ENCODE assay signal across 17 cellular contexts in the genomic region with DNA sequence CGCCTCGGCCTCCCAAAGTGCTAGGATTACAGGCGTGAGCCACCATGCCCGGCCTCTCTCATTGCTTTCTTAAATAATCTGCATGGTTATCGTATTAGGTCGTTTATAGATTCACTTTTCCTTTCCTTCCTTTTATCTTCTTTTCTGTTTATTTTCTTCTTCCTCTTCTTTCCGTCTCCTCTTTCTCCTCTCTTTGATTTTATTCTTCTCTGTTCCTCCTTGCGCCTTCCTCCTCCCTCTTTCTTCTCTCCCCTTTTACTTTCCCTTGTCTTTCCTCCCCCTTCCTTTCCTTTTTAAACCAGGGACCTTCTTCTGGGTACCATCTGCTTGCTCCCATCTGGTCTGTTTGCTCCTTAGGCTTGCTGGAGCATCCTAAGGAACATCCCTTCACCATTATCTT.
"Had no signal": no experiment of that assay in that cellular context is flagged by ENCODE, and none has a peak within 500 bp of the region (broad histone marks: within the 10 kb centered on the region; RNA-seq: fewer than 3 reads in every experiment).

No MANE protein-coding gene starts in this region.

- H3K27me3 ChIP-seq: body of pancreas, cardiac muscle cell, gastroesophageal sphincter, heart left ventricle, upper lobe of left lung had no signal

- DNase-seq: activated CD4-positive, alpha-beta T cell treated with anti-CD3 and anti-CD28 coated beads, Interleukin-2, amount 50 U/mL, for 48 hours; activated naive CD4-positive, alpha-beta T cell treated with Interleukin-2 at 50 U/mL for 16 hours; activated naive CD8-positive, alpha-beta T cell treated with anti-CD3 and anti-CD28 coated beads, Interleukin-2, amount 10 ng/mL, durations not matched to agents 7 days and 5 days; body of pancreas; cortex of kidney; heart left ventricle; mesenchymal stem cell; naive B cell; retina; stimulated activated CD4-positive, alpha-beta T cell treated with anti-CD3 and anti-CD28 coated beads, Interleukin-2, amount 100 ng/mL, for 48 hours; stimulated activated CD8-positive, alpha-beta memory T cell treated with anti-CD3 and anti-CD28 coated beads, Interleukin-4, amount 100 ng/mL, for 48 hours; stimulated activated naive CD4-positive, alpha-beta T cell; T-cell; upper lobe of left lung had no signal

- H3K4me3 ChIP-seq: body of pancreas, cardiac muscle cell, gastroesophageal sphincter, heart left ventricle, upper lobe of left lung had no signal

- H3K27ac Mint-ChIP-seq: activated naive CD8-positive, alpha-beta T cell treated with anti-CD3 and anti-CD28 coated beads, Interleukin-2, amount 10 ng/mL, durations not matched to agents 7 days and 5 days had no signal

- H3K4me1 ChIP-seq: body of pancreas had no signal

- H3K27ac ChIP-seq: body of pancreas, cardiac muscle cell, epithelial cell of prostate, heart left ventricle, upper lobe of left lung had no signal

- H3K4me3 Mint-ChIP-seq: activated naive CD8-positive, alpha-beta T cell treated with anti-CD3 and anti-CD28 coated beads, Interleukin-2, amount 10 ng/mL, durations not matched to agents 7 days and 5 days; naive B cell; T-cell had no signal

- H3K9me3 Mint-ChIP-seq: activated naive CD8-positive, alpha-beta T cell treated with anti-CD3 and anti-CD28 coated beads, Interleukin-2, amount 10 ng/mL, durations not matched to agents 7 days and 5 days; naive B cell; T-cell had no signal

- H3K27me3 Mint-ChIP-seq: activated naive CD8-positive, alpha-beta T cell treated with anti-CD3 and anti-CD28 coated beads, Interleukin-2, amount 10 ng/mL, durations not matched to agents 7 days and 5 days; naive B cell; T-cell had no signal

- ATAC-seq: body of pancreas, gastroesophageal sphincter, heart left ventricle, T-cell had no signal
